9 cellular contexts compared by ENCODE assay signal in genomic region chr13:23433171-23434153, GRCh38. TPM values are rescaled to one million over a fixed set of nuclear protein-coding genes. Genes with fewer than 3 reads are reported as not detected.
DNase-seq lines count a peak whose midpoint lies in the region; ATAC-seq and TF ChIP-seq lines count a peak whose summit lies in the region.
"Had no signal": no experiment of that assay in that cellular context is flagged by ENCODE, and none has a peak within 500 bp of the region (broad histone marks: within the 10 kb centered on the region; RNA-seq: fewer than 3 reads in every experiment).

A gene with protein sequence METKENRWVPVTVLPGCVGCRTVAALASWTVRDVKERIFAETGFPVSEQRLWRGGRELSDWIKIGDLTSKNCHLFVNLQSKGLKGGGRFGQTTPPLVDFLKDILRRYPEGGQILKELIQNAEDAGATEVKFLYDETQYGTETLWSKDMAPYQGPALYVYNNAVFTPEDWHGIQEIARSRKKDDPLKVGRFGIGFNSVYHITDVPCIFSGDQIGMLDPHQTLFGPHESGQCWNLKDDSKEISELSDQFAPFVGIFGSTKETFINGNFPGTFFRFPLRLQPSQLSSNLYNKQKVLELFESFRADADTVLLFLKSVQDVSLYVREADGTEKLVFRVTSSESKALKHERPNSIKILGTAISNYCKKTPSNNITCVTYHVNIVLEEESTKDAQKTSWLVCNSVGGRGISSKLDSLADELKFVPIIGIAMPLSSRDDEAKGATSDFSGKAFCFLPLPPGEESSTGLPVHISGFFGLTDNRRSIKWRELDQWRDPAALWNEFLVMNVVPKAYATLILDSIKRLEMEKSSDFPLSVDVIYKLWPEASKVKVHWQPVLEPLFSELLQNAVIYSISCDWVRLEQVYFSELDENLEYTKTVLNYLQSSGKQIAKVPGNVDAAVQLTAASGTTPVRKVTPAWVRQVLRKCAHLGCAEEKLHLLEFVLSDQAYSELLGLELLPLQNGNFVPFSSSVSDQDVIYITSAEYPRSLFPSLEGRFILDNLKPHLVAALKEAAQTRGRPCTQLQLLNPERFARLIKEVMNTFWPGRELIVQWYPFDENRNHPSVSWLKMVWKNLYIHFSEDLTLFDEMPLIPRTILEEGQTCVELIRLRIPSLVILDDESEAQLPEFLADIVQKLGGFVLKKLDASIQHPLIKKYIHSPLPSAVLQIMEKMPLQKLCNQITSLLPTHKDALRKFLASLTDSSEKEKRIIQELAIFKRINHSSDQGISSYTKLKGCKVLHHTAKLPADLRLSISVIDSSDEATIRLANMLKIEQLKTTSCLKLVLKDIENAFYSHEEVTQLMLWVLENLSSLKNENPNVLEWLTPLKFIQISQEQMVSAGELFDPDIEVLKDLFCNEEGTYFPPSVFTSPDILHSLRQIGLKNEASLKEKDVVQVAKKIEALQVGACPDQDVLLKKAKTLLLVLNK (N-terminal part only) (minus strand): TSS chr13:23433702. CDS start chr13:23411239, 22,463 bp downstream.

- POLR2A ChIA-PET in CD4-positive, alpha-beta T cell (lab: Charles Lee) = interaction anchor here (0.8 kb wide), 1 partner anchor 11 kb away, joined by 3 read pairs; no protein-coding TSS in a partner anchor

- no peak for ATAC-seq in CD4-positive, alpha-beta T cell (ENCODE audit: poor library complexity)
- ATAC-seq in GM19467 (IDR thresholded peaks at IDR 0.05; ENCODE audit: unreplicated experiment) = no peak

- H3K4me1 Mint-ChIP-seq in CD4-positive, alpha-beta T cell (ENCODE audit: low read depth) = peaks cover 13% of the 10 kb centered on the region

- intact Hi-C loops in CD4-positive, alpha-beta T cell (cut with DNase I, micrococcal nuclease) = no loop called here

- CTCF ChIA-PET in CD4-positive, alpha-beta T cell (lab: Charles Lee) = no interaction called here

- H3K27me3 Mint-ChIP-seq in CD4-positive, alpha-beta T cell = peaks cover 46% of the 10 kb centered on the region

- peak within 1 kb of the TSS; percentile 63 for H3K27ac ChIP-seq in layer of hippocampus (ENCODE audit: low read depth, low read length)
- no peak within 1 kb of the TSS for H3K27ac ChIP-seq in CD4-positive, alpha-beta T cell (ENCODE audit: low read depth, low read length)
- H3K27ac ChIP-seq: BLaER1 had no signal

- H3K36me3 Mint-ChIP-seq in CD4-positive, alpha-beta T cell (ENCODE audit: low read depth) = no peaks in the 10 kb centered on the region

- no peak within 1 kb of the TSS for H3K4me3 Mint-ChIP-seq in CD4-positive, alpha-beta T cell

- H3K27me3 ChIP-seq in layer of hippocampus (ENCODE audit: control insufficient read depth, insufficient read depth, low read length) = no peaks in the 10 kb centered on the region
- peaks cover 40% of the 10 kb centered on the region for H3K27me3 ChIP-seq in CD4-positive, alpha-beta T cell (ENCODE audit: control insufficient read depth, insufficient read depth, low read length)

- no peak for TF ChIP-seq CTCF in CD4-positive, alpha-beta T cell (IDR thresholded peaks at IDR 0.05)

- no peak within 1 kb of the TSS for H3K27ac Mint-ChIP-seq in CD4-positive, alpha-beta T cell

- no peaks in the 10 kb centered on the region for H3K9me3 ChIP-seq in CD4-positive, alpha-beta T cell (ENCODE audit: control insufficient read depth, low read length)
- H3K9me3 ChIP-seq: BLaER1 had no signal

- H3K9me3 Mint-ChIP-seq in CD4-positive, alpha-beta T cell = no peaks in the 10 kb centered on the region

- peak; percentile 67 to 88 (median 83) for DNase-seq in NCI-H1417 (lab: John Stamatoyannopoulos, UW)
- DNase-seq in NCI-H1417 treated with DMSO at 0.1 percent for 48 hours (lab: John Stamatoyannopoulos, UW) = no peak
- peak; percentile 90 for DNase-seq in NCI-H748 treated with DMSO at 0.1 percent for 48 hours (lab: John Stamatoyannopoulos, UW)
- DNase-seq in dermis blood vessel endothelial cell = peak; percentile 61
- peak; percentile 52 for DNase-seq in stromal cell of bone marrow (ENCODE audit: low read depth)
- DNase-seq in CD4-positive, alpha-beta T cell = no peak

RNA-seq across cellular contexts. Expression of the gene that starts here (rescaled TPM):
- 62.3 and 79.0 TPM in 2 replicates for total RNA-seq in dermis blood vessel endothelial cell
- 10 to 100 TPM in 1 of 2 experiments, 1 to 10 TPM in 1; 8.7 to 11.6 TPM for total RNA-seq in CD4-positive, alpha-beta T cell

Comparison
In these comparisons a context has a peak if more than half of its experiments do, and no peak if none do; other contexts are left out.
1. DNase-seq: peak in NCI-H1417 (3 of 3), NCI-H748 treated with DMSO at 0.1 percent for 48 hours (single experiment), dermis blood vessel endothelial cell (single experiment) and stromal cell of bone marrow (single experiment); none in NCI-H1417 treated with DMSO at 0.1 percent for 48 hours (single experiment) and CD4-positive, alpha-beta T cell (0 of 10).